In genomic region chr9:94139672-94140417, GRCh38 we compare ENCODE assay signal across 1 cellular context.
TF ChIP-seq lines count a peak whose summit lies in the region.

No MANE protein-coding gene starts in this region.

TF ChIP-seq in K562, 482 proteins besides CTCF, POLR2A, EP300 and RAD21 (continued from another document and continues in another):
- no peak for TF ChIP-seq SRSF7 (optimal IDR thresholded peaks at IDR 0.05; ENCODE audit: low read depth, low read length)
- TF ChIP-seq GTF3C2 (IDR thresholded peaks at IDR 0.05; ENCODE audit: borderline replicate concordance, extremely low read depth, insufficient read length), result no peak
- TF ChIP-seq, protein P1, sequence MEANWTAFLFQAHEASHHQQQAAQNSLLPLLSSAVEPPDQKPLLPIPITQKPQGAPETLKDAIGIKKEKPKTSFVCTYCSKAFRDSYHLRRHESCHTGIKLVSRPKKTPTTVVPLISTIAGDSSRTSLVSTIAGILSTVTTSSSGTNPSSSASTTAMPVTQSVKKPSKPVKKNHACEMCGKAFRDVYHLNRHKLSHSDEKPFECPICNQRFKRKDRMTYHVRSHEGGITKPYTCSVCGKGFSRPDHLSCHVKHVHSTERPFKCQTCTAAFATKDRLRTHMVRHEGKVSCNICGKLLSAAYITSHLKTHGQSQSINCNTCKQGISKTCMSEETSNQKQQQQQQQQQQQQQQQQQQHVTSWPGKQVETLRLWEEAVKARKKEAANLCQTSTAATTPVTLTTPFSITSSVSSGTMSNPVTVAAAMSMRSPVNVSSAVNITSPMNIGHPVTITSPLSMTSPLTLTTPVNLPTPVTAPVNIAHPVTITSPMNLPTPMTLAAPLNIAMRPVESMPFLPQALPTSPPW (CRISPR knock-in tag; IDR thresholded peaks at IDR 0.05), result peak; percentile 36; the same call in 1 of the 2 replicates
- TF ChIP-seq SLC30A9 (CRISPR knock-in tag; IDR thresholded peaks at IDR 0.05), result no peak
- no peak for TF ChIP-seq NCOA1 (IDR thresholded peaks at IDR 0.05; ENCODE audit: low read depth)
- no peak for TF ChIP-seq ZNF445 (CRISPR knock-in tag; IDR thresholded peaks at IDR 0.05; ENCODE audit: low read depth)
- peak in 1 of 2 experiments; percentile 54; a peak in 1 of 4 replicates for TF ChIP-seq ZNF639 (CRISPR knock-in tag; conservative IDR thresholded peaks at IDR 0.05 in 1 of 2, IDR thresholded peaks at IDR 0.05 in 1 of 2)
- TF ChIP-seq TCF3 (CRISPR knock-in tag; IDR thresholded peaks at IDR 0.05), result 0 out of 2 replicates have a peak, but pooled peaks have one; percentile 5
- 0 out of 2 replicates have a peak, but pooled peaks have one; percentile 16 for TF ChIP-seq EHMT2 (IDR thresholded peaks at IDR 0.05)
- TF ChIP-seq, protein P2, sequence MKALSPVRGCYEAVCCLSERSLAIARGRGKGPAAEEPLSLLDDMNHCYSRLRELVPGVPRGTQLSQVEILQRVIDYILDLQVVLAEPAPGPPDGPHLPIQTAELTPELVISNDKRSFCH (CRISPR knock-in tag; IDR thresholded peaks at IDR 0.05), result no peak
- TF ChIP-seq, protein P2 (tag; IDR thresholded peaks at IDR 0.05), result no peak
- TF ChIP-seq POLR2AphosphoS5 (IDR thresholded peaks at IDR 0.05; ENCODE audit: control insufficient read depth, insufficient read depth, low read depth, low read length), result no peak
- no peak for TF ChIP-seq RBM22 (IDR thresholded peaks at IDR 0.05; ENCODE audit: low read depth, low read length, poor library complexity, severe bottlenecking)
- TF ChIP-seq BRD9 (IDR thresholded peaks at IDR 0.05; ENCODE audit: low read depth, partially characterized antibody), result peak; percentile 29
- TF ChIP-seq MCM5 (IDR thresholded peaks at IDR 0.05; ENCODE audit: low read depth), result no peak
- no peak for TF ChIP-seq MTA3 (IDR thresholded peaks at IDR 0.05; ENCODE audit: borderline replicate concordance)
- no peak for TF ChIP-seq ATF3 (IDR thresholded peaks at IDR 0.05)
- no peak for TF ChIP-seq ATF3 (CRISPR knock-in tag; conservative IDR thresholded peaks at IDR 0.05)
- no peak for TF ChIP-seq COPS2 (conservative IDR thresholded peaks at IDR 0.05)
- TF ChIP-seq BRF1 (IDR thresholded peaks at IDR 0.05; ENCODE audit: borderline replicate concordance, extremely low read depth, insufficient read length), result no peak
- no peak for TF ChIP-seq ZNF586 (CRISPR knock-in tag; conservative IDR thresholded peaks at IDR 0.05)
- no peak for TF ChIP-seq TFE3 (CRISPR knock-in tag; IDR thresholded peaks at IDR 0.05)
- TF ChIP-seq, protein P3, sequence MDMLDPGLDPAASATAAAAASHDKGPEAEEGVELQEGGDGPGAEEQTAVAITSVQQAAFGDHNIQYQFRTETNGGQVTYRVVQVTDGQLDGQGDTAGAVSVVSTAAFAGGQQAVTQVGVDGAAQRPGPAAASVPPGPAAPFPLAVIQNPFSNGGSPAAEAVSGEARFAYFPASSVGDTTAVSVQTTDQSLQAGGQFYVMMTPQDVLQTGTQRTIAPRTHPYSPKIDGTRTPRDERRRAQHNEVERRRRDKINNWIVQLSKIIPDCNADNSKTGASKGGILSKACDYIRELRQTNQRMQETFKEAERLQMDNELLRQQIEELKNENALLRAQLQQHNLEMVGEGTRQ (CRISPR knock-in tag; IDR thresholded peaks at IDR 0.05), result peak; percentile 65; the same call in 1 of the 2 replicates
- TF ChIP-seq ARID2 (IDR thresholded peaks at IDR 0.05), result no peak
- TF ChIP-seq ZNF592 (IDR thresholded peaks at IDR 0.05), result peak; percentile 84
- no peak for TF ChIP-seq ZNF589 (CRISPR knock-in tag; IDR thresholded peaks at IDR 0.05; ENCODE audit: low read depth)
- TF ChIP-seq XRCC5 (IDR thresholded peaks at IDR 0.05; ENCODE audit: low read depth, low read length), result 0 out of 2 replicates have a peak, but pooled peaks have one; percentile 39
- TF ChIP-seq TBP (optimal IDR thresholded peaks at IDR 0.05; ENCODE audit: low read depth, low read length), result no peak
- TF ChIP-seq HDAC1 (IDR thresholded peaks at IDR 0.05), result peak in 1 of 2 experiments; percentile 21; a peak in 1 of 4 replicates
- no peak for TF ChIP-seq ZNF696 (CRISPR knock-in tag; conservative IDR thresholded peaks at IDR 0.05)
- no peak for TF ChIP-seq NR2C1 (IDR thresholded peaks at IDR 0.05)
- TF ChIP-seq NR2C1 (tag; IDR thresholded peaks at IDR 0.05), result 0 out of 2 replicates have a peak, but pooled peaks have one; percentile 8
- peak; percentile 55; the same call in 1 of the 2 replicates for TF ChIP-seq ZKSCAN8 (CRISPR knock-in tag; IDR thresholded peaks at IDR 0.05)
- TF ChIP-seq DPF2 (IDR thresholded peaks at IDR 0.05), result peak; percentile 51; the same call in 1 of the 2 replicates
- peak; percentile 26; the same call in 1 of the 2 replicates for TF ChIP-seq CXXC5 (CRISPR knock-in tag; IDR thresholded peaks at IDR 0.05)
- TF ChIP-seq SAFB (IDR thresholded peaks at IDR 0.05; ENCODE audit: borderline replicate concordance, low read depth, low read length), result no peak
- TF ChIP-seq ARID3B (CRISPR knock-in tag; IDR thresholded peaks at IDR 0.05; ENCODE audit: borderline replicate concordance), result no peak
- TF ChIP-seq HNRNPUL1 (IDR thresholded peaks at IDR 0.05; ENCODE audit: low read length), result no peak
- TF ChIP-seq ZBTB11 (CRISPR knock-in tag; IDR thresholded peaks at IDR 0.05), result no peak
- no peak for TF ChIP-seq KDM1A (IDR thresholded peaks at IDR 0.05)
